ENCODE assay signal across 1 cellular context in genomic region chr10:119253433-119254174, GRCh38.
TF ChIP-seq lines count a peak whose summit lies in the region.

No MANE protein-coding gene starts in this region.

TF ChIP-seq in HepG2, 621 proteins besides CTCF, POLR2A, EP300 and RAD21 (continued from another document and continues in another):
- TF ChIP-seq TFAP4 (IDR thresholded peaks at IDR 0.05; ENCODE audit: borderline replicate concordance, low read depth) = peak; percentile 38; the same call in 1 of the 2 replicates
- TF ChIP-seq YY1 (IDR thresholded peaks at IDR 0.05; ENCODE audit: insufficient read depth, insufficient replicate concordance, low read depth, low read length) = no peak
- no peak for TF ChIP-seq ZNF775 (CRISPR knock-in tag; IDR thresholded peaks at IDR 0.05; ENCODE audit: borderline replicate concordance)
- 0 out of 2 replicates have a peak, but pooled peaks have one; percentile 36 for TF ChIP-seq REPIN1 (CRISPR knock-in tag; IDR thresholded peaks at IDR 0.05; ENCODE audit: borderline replicate concordance, low read depth)
- peak; percentile 61 for TF ChIP-seq SOX5 (CRISPR knock-in tag; IDR thresholded peaks at IDR 0.05; ENCODE audit: borderline replicate concordance)
- no peak for TF ChIP-seq TRIM24 (CRISPR knock-in tag; IDR thresholded peaks at IDR 0.05)
- TF ChIP-seq TP53 (CRISPR knock-in tag; conservative IDR thresholded peaks at IDR 0.05) = no peak
- TF ChIP-seq NCOA1 (CRISPR knock-in tag; IDR thresholded peaks at IDR 0.05) = no peak
- TF ChIP-seq ZNF496 (CRISPR knock-in tag; IDR thresholded peaks at IDR 0.05; ENCODE audit: insufficient replicate concordance) = no peak
- TF ChIP-seq ZSCAN22 (CRISPR knock-in tag; IDR thresholded peaks at IDR 0.05) = no peak
- TF ChIP-seq NR3C1 (CRISPR knock-in tag; IDR thresholded peaks at IDR 0.05) = no peak
- TF ChIP-seq ZNF770 (CRISPR knock-in tag; IDR thresholded peaks at IDR 0.05) = no peak
- peak; percentile 70; the same call in 1 of the 2 replicates for TF ChIP-seq MED1 (CRISPR knock-in tag; IDR thresholded peaks at IDR 0.05)
- no peak for TF ChIP-seq PRPF4 (IDR thresholded peaks at IDR 0.05; ENCODE audit: low read depth, low read length, poor library complexity, severe bottlenecking)
- TF ChIP-seq ESRRA (CRISPR knock-in tag; IDR thresholded peaks at IDR 0.05; ENCODE audit: low read depth) = peak; percentile 78
- no peak for TF ChIP-seq ZNF800 (CRISPR knock-in tag; IDR thresholded peaks at IDR 0.05)
- TF ChIP-seq ZNF7 (CRISPR knock-in tag; IDR thresholded peaks at IDR 0.05) = no peak
- no peak for TF ChIP-seq ZSCAN25 (CRISPR knock-in tag; IDR thresholded peaks at IDR 0.05)
- TF ChIP-seq FIP1L1 (IDR thresholded peaks at IDR 0.05; ENCODE audit: borderline replicate concordance, insufficient read depth, low read depth, low read length) = no peak
- no peak for TF ChIP-seq MAFG (CRISPR knock-in tag; IDR thresholded peaks at IDR 0.05)
- TF ChIP-seq RXRA (CRISPR knock-in tag; IDR thresholded peaks at IDR 0.05) = peak; percentile 50; the same call in 1 of the 2 replicates
- TF ChIP-seq STAG1 (CRISPR knock-in tag; IDR thresholded peaks at IDR 0.05) = no peak; the same call in 1 of the 2 replicates
- TF ChIP-seq, protein P1, sequence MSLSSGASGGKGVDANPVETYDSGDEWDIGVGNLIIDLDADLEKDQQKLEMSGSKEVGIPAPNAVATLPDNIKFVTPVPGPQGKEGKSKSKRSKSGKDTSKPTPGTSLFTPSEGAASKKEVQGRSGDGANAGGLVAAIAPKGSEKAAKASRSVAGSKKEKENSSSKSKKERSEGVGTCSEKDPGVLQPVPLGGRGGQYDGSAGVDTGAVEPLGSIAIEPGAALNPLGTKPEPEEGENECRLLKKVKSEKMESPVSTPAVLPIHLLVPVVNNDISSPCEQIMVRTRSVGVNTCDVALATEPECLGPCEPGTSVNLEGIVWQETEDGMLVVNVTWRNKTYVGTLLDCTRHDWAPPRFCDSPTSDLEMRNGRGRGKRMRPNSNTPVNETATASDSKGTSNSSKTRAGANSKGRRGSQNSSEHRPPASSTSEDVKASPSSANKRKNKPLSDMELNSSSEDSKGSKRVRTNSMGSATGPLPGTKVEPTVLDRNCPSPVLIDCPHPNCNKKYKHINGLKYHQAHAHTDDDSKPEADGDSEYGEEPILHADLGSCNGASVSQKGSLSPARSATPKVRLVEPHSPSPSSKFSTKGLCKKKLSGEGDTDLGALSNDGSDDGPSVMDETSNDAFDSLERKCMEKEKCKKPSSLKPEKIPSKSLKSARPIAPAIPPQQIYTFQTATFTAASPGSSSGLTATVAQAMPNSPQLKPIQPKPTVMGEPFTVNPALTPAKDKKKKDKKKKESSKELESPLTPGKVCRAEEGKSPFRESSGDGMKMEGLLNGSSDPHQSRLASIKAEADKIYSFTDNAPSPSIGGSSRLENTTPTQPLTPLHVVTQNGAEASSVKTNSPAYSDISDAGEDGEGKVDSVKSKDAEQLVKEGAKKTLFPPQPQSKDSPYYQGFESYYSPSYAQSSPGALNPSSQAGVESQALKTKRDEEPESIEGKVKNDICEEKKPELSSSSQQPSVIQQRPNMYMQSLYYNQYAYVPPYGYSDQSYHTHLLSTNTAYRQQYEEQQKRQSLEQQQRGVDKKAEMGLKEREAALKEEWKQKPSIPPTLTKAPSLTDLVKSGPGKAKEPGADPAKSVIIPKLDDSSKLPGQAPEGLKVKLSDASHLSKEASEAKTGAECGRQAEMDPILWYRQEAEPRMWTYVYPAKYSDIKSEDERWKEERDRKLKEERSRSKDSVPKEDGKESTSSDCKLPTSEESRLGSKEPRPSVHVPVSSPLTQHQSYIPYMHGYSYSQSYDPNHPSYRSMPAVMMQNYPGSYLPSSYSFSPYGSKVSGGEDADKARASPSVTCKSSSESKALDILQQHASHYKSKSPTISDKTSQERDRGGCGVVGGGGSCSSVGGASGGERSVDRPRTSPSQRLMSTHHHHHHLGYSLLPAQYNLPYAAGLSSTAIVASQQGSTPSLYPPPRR (CRISPR knock-in tag; IDR thresholded peaks at IDR 0.05; ENCODE audit: borderline replicate concordance) = peak; percentile 43; the same call in 1 of the 2 replicates
- TF ChIP-seq GPBP1L1 (CRISPR knock-in tag; IDR thresholded peaks at IDR 0.05) = no peak
- no peak for TF ChIP-seq NFIC (IDR thresholded peaks at IDR 0.05; ENCODE audit: low read length)
- no peak for TF ChIP-seq RAD51 (IDR thresholded peaks at IDR 0.05; ENCODE audit: borderline replicate concordance)
- no peak for TF ChIP-seq NFAT5 (CRISPR knock-in tag; IDR thresholded peaks at IDR 0.05)
- TF ChIP-seq ZMYM4 (CRISPR knock-in tag; IDR thresholded peaks at IDR 0.05) = peak; percentile 28; the same call in 1 of the 2 replicates
- TF ChIP-seq ZFP36L2 (CRISPR knock-in tag; IDR thresholded peaks at IDR 0.05) = no peak
- no peak for TF ChIP-seq ZNF138 (CRISPR knock-in tag; IDR thresholded peaks at IDR 0.05; ENCODE audit: low read depth)
- TF ChIP-seq, protein P2, sequence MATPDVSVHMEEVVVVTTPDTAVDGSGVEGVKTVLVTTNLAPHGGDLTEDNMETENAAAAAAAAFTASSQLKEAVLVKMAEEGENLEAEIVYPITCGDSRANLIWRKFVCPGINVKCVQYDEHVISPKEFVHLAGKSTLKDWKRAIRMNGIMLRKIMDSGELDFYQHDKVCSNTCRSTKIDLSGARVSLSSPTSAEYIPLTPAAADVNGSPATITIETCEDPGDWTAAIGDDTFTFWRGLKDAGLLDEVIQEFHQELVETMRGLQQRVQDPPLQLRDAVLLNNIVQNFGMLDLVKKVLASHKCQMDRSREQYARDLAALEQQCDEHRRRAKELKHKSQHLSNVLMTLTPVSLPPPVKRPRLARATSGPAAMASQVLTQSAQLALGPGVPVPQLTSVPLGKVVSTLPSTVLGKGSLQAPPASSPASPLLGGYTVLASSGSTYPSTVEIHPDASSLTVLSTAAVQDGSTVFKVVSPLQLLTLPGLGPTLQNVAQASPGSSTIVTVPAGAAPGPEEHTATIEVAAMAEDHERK (CRISPR knock-in tag; IDR thresholded peaks at IDR 0.05; ENCODE audit: low read depth) = no peak
- peak; percentile 92 for TF ChIP-seq PATZ1 (CRISPR knock-in tag; IDR thresholded peaks at IDR 0.05)
- no peak for TF ChIP-seq ZNF577 (CRISPR knock-in tag; IDR thresholded peaks at IDR 0.05; ENCODE audit: borderline replicate concordance, low read depth)
- TF ChIP-seq ZNF563 (CRISPR knock-in tag; IDR thresholded peaks at IDR 0.05) = peak; percentile 50; the same call in 1 of the 2 replicates
- no peak for TF ChIP-seq ONECUT2 (CRISPR knock-in tag; IDR thresholded peaks at IDR 0.05)
- TF ChIP-seq ZNF720 (CRISPR knock-in tag; IDR thresholded peaks at IDR 0.05) = no peak
- TF ChIP-seq, protein P3, sequence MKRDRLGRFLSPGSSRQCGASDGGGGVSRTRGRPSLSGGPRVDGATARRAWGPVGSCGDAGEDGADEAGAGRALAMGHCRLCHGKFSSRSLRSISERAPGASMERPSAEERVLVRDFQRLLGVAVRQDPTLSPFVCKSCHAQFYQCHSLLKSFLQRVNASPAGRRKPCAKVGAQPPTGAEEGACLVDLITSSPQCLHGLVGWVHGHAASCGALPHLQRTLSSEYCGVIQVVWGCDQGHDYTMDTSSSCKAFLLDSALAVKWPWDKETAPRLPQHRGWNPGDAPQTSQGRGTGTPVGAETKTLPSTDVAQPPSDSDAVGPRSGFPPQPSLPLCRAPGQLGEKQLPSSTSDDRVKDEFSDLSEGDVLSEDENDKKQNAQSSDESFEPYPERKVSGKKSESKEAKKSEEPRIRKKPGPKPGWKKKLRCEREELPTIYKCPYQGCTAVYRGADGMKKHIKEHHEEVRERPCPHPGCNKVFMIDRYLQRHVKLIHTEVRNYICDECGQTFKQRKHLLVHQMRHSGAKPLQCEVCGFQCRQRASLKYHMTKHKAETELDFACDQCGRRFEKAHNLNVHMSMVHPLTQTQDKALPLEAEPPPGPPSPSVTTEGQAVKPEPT (CRISPR knock-in tag; IDR thresholded peaks at IDR 0.05; ENCODE audit: low read depth) = no peak
- 0 out of 2 replicates have a peak, but pooled peaks have one; percentile 36 for TF ChIP-seq EED (CRISPR knock-in tag; IDR thresholded peaks at IDR 0.05)
- TF ChIP-seq ZNF678 (CRISPR knock-in tag; IDR thresholded peaks at IDR 0.05) = no peak
